ENCODE assay signal across 8 cellular contexts in the genomic region with DNA sequence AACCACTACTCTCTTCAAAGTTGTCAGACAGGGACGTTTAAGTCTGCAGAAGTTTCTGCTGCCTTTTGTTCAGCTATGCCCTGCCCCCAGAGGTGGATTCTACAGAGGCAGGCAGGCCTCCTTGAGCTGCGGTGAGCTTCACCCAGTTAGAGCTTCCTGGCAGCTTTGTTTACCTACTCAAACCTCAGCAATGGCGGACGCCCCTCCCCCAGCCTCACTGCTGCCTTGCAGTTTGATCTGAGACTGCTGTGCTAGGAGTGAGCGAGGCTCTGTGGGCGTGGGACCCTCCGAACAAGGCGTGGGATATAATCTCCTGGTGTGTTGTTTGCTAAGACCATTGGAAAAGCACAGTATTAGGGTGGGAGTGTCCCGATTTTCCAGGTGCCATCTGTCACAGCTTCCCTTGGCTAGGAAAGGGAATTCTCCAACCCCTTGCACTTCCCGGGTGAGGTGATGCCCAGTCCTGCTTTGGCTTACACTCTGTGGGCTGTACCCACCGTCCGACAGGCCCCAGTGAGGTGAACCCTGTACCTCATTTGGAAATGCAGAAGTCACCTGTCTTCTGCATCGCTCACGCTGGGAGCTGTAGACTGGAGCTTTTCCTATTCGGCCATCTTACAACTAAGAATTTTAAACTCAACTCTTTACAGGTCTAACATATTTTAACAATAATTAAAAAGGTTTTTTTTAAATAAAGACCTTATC. TPM values are rescaled to one million over a fixed set of nuclear protein-coding genes. Genes with fewer than 3 reads are reported as not detected.
DNase-seq lines count a peak whose midpoint lies in the region; ATAC-seq lines count a peak whose summit lies in the region.
"Not testable (repeated sequence)": the region's sequence is repeated elsewhere in the genome, so short reads cannot be mapped to it uniquely, and the experiment has no call there.

No MANE protein-coding gene starts in this region.

- peaks cover 18 to 59% (median 49%) of the 10 kb centered on the region in 3 donors for H3K36me3 Mint-ChIP-seq in CD8-positive, alpha-beta memory T cell
- peaks cover 19% of the 10 kb centered on the region for H3K36me3 Mint-ChIP-seq in effector memory CD8-positive, alpha-beta T cell (ENCODE audit: insufficient read depth)
- H3K36me3 Mint-ChIP-seq in naive thymus-derived CD8-positive, alpha-beta T cell = peaks cover 49 to 76% (median 53%) of the 10 kb centered on the region in 3 donors

- H3K36me3 ChIP-seq in CD8-positive, alpha-beta memory T cell (ENCODE audit: insufficient read depth, low read length) = not testable (repeated sequence)

- H3K9me3 ChIP-seq in CD8-positive, alpha-beta memory T cell (ENCODE audit: low read length) = not testable (repeated sequence)

- not testable (repeated sequence) for H3K27ac ChIP-seq in CD8-positive, alpha-beta memory T cell (ENCODE audit: low read depth, low read length)

- peaks cover 81 to 92% (median 84%) of the 10 kb centered on the region in 3 donors for H3K4me1 Mint-ChIP-seq in CD8-positive, alpha-beta memory T cell
- peaks cover 64 to 68% of the 10 kb centered on the region in 2 donors for H3K4me1 Mint-ChIP-seq in effector memory CD8-positive, alpha-beta T cell (ENCODE audit: low read depth in 2 of 2)
- peaks cover 40 to 76% (median 72%) of the 10 kb centered on the region in 4 donors for H3K4me1 Mint-ChIP-seq in naive thymus-derived CD8-positive, alpha-beta T cell

- H3K27ac Mint-ChIP-seq in CD8-positive, alpha-beta memory T cell = peak overlapping the region; percentile 91 to 98 (median 94)
- H3K27ac Mint-ChIP-seq in effector memory CD8-positive, alpha-beta T cell = peak overlapping the region; percentile 91 to 92
- peak overlapping the region; percentile 81 to 98 (median 92) for H3K27ac Mint-ChIP-seq in naive thymus-derived CD8-positive, alpha-beta T cell

- peaks cover 10 to 58% (median 34%) of the 10 kb centered on the region in 5 donors for H3K9me3 Mint-ChIP-seq in CD8-positive, alpha-beta memory T cell
- H3K9me3 Mint-ChIP-seq in effector memory CD8-positive, alpha-beta T cell = peaks cover 5 to 27% of the 10 kb centered on the region in 2 donors
- H3K9me3 Mint-ChIP-seq in naive thymus-derived CD8-positive, alpha-beta T cell = peaks cover 12 to 72% (median 48%) of the 10 kb centered on the region in 9 donors

- H3K4me1 ChIP-seq in CD8-positive, alpha-beta memory T cell (ENCODE audit: insufficient read depth, low read length) = peaks cover 15% of the 10 kb centered on the region

- not testable (repeated sequence) for H3K27me3 Mint-ChIP-seq in CD8-positive, alpha-beta memory T cell; effector memory CD8-positive, alpha-beta T cell; naive thymus-derived CD8-positive, alpha-beta T cell

- CTCF ChIA-PET in CD8-positive, alpha-beta memory T cell (lab: Charles Lee) = interaction anchor here (1.0 to 4.2 kb wide), 15 partner anchors 9 to 133 kb away, joined by 3 to 45 read pairs (median 5); a partner anchor contains a TSS

- not testable (repeated sequence) for H3K4me3 ChIP-seq in CD8-positive, alpha-beta memory T cell (ENCODE audit: low read length)

- peak; percentile 57 to 90 (median 76) for DNase-seq in CD8-positive, alpha-beta memory T cell
- peak; percentile 21 to 35 for DNase-seq in activated CD4-positive, alpha-beta T cell treated with anti-CD3 and anti-CD28 coated beads for 24 hours (ENCODE audit: low read depth in 2 of 2)
- DNase-seq in activated T-cell treated with anti-CD3 and anti-CD28 coated beads for 1 hour (ENCODE audit: low read depth) = peak; percentile 55
- DNase-seq in activated gamma-delta T cell treated with anti-CD3 and anti-CD28 coated beads, Interleukin-2, amount 50 U/mL, for 16 hours (ENCODE audit: low read depth) = peak; percentile 48
- peak; percentile 77 to 81 (median 78) for DNase-seq in effector memory CD8-positive, alpha-beta T cell
- DNase-seq in naive thymus-derived CD8-positive, alpha-beta T cell = peak in 9 of 10 donors; percentile 38 to 85 (median 77)
- DNase-seq in stimulated activated CD4-positive, alpha-beta T cell treated with anti-CD3 and anti-CD28 coated beads, Interleukin-4, amount 100 ng/mL, for 48 hours (ENCODE audit: low read depth in 2 of 2) = peak; percentile 37 to 48
- peak; percentile 42 to 82 (median 68) for DNase-seq in stimulated activated naive CD4-positive, alpha-beta T cell (lab: John Stamatoyannopoulos, UW)

- peak; percentile 62 for ATAC-seq in effector memory CD8-positive, alpha-beta T cell (replicated peaks)
- peak in 1 of 2 donors; percentile 36 for ATAC-seq in naive thymus-derived CD8-positive, alpha-beta T cell

- POLR2A ChIA-PET in CD8-positive, alpha-beta memory T cell (lab: Charles Lee) = interaction anchor here (0.6 to 1.6 kb wide), 5 partner anchors 10 to 132 kb away, joined by 3 to 9 read pairs (median 7); a partner anchor contains a TSS
- POLR2A ChIA-PET in naive thymus-derived CD8-positive, alpha-beta T cell (lab: Charles Lee) = interaction anchor here (0.6 to 4.1 kb wide), 11 partner anchors 11 to 287 kb away, joined by 3 to 24 read pairs (median 3); a partner anchor contains a TSS

- H3K27me3 ChIP-seq in CD8-positive, alpha-beta memory T cell (ENCODE audit: insufficient read depth, low read length, poor library complexity, severe bottlenecking) = not testable (repeated sequence)

- peak overlapping the region; percentile 64 to 87 (median 82) for H3K4me3 Mint-ChIP-seq in CD8-positive, alpha-beta memory T cell
- H3K4me3 Mint-ChIP-seq in effector memory CD8-positive, alpha-beta T cell = peak overlapping the region; percentile 77 to 79
- peak overlapping the region; percentile 59 to 83 (median 76) for H3K4me3 Mint-ChIP-seq in naive thymus-derived CD8-positive, alpha-beta T cell

RNA-seq across cellular contexts. Expression of a gene that starts 34.5 kb away (rescaled TPM):
- total RNA-seq in CD8-positive, alpha-beta memory T cell = 10 to 100 TPM; 37.4 to 46.2 TPM
- polyA plus RNA-seq in CD8-positive, alpha-beta memory T cell = 13.4 TPM
- total RNA-seq in naive thymus-derived CD8-positive, alpha-beta T cell = 10 to 100 TPM; 73.7 to 78.6 TPM
- 1 to 10 TPM; 5.5 to 8.3 (median 7.9) TPM for polyA plus RNA-seq in naive thymus-derived CD8-positive, alpha-beta T cell

Comparison
In these comparisons a context has a peak if more than half of its experiments do, and no peak if none do; other contexts are left out.
1. DNase-seq: peak in every context shown above with its lines; median percentile 78 in effector memory CD8-positive, alpha-beta T cell; 77 in naive thymus-derived CD8-positive, alpha-beta T cell; 76 in CD8-positive, alpha-beta memory T cell; 68 in stimulated activated naive CD4-positive, alpha-beta T cell; 55 in activated T-cell treated with anti-CD3 and anti-CD28 coated beads for 1 hour; 48 in activated gamma-delta T cell treated with anti-CD3 and anti-CD28 coated beads, Interleukin-2, amount 50 U/mL, for 16 hours; 42 in stimulated activated CD4-positive, alpha-beta T cell treated with anti-CD3 and anti-CD28 coated beads, Interleukin-4, amount 100 ng/mL, for 48 hours; 28 in activated CD4-positive, alpha-beta T cell treated with anti-CD3 and anti-CD28 coated beads for 24 hours.